In the genomic region with DNA sequence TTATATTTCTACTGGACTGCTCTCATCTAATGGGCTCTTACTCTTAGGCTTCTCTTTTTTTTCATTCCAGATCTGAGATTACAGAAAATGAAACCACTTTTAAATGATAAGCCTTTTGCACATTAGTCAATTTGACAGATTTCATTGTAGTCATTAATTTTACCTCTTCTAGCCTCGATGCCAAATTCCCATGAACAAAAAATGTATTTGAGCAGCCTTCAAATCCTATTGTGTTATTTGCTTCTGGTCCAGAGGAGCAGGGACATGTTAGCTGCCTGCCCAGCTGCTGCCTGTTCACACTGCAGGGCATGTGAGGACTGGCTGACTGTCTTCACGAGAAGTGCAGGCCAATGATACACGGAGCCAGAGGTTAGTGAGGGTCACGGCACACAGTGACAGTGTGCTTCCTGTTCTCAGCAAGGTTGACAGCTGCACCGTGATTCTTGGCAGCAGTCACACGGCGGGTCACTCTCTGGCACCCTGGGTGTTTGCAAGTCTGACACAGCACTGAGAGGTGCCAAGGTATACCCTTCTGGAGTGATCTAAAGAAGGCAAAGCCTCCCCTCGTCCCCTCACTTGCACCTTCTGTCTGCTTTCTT, we compare ENCODE assay signal across 9 cellular contexts. TPM values are rescaled to one million over a fixed set of nuclear protein-coding genes. Genes with fewer than 3 reads are reported as not detected.
DNase-seq lines count a peak whose midpoint lies in the region; ATAC-seq and TF ChIP-seq lines count a peak whose summit lies in the region.
"Had no signal": no experiment of that assay in that cellular context is flagged by ENCODE, and none has a peak within 500 bp of the region (broad histone marks: within the 10 kb centered on the region; RNA-seq: fewer than 3 reads in every experiment).

No MANE protein-coding gene starts in this region.

- H4K20me1 ChIP-seq in Karpas-422 (ENCODE audit: insufficient read depth, low read depth, low read length): no peaks in the 10 kb centered on the region

- WGBS in gastroesophageal sphincter (ENCODE audit: low coverage in 1 of 2), 2 donors: 14% methylated on average over 2 to 5 of the region's 8 CpGs

- TF ChIP-seq POLR2A in gastroesophageal sphincter (IDR thresholded peaks at IDR 0.05): no peak

- H3K4me3 ChIP-seq in Karpas-422 (ENCODE audit: low read length) (peak overlapping the region; percentile 19; the same call in 1 of the 2 replicates), gastroesophageal sphincter (no peak overlapping the region)

- H3K36me3 ChIP-seq in Karpas-422 (ENCODE audit: insufficient read depth, low read length): no peaks in the 10 kb centered on the region
- peaks cover 0 to 8% of the 10 kb centered on the region in 2 donors for H3K36me3 ChIP-seq in gastroesophageal sphincter

- H3K4me2 ChIP-seq in Karpas-422 (ENCODE audit: low read depth, low read length, poor library complexity, severe bottlenecking): peak overlapping the region; percentile 49

- no peak for TF ChIP-seq EP300 in gastroesophageal sphincter (IDR thresholded peaks at IDR 0.05)

- peaks cover 39% of the 10 kb centered on the region for H3K79me2 ChIP-seq in Karpas-422 (ENCODE audit: low read length)

- peak overlapping the region; percentile 36 for H3K9ac ChIP-seq in Karpas-422 (ENCODE audit: low read length)

- peak; percentile 96 for ATAC-seq in GM21360 (IDR thresholded peaks at IDR 0.05; ENCODE audit: unreplicated experiment)
- peak; percentile 83 for ATAC-seq in gastroesophageal sphincter

- no peak overlapping the region for H2AFZ ChIP-seq in Karpas-422 (ENCODE audit: low read length)

- DNase-seq in DMS153 treated with DMSO at 0.1 percent for 48 hours (lab: John Stamatoyannopoulos, UW; ENCODE audit: unreplicated experiment) (peak; percentile 14), Karpas-422 (peak; percentile 72), pulmonary artery endothelial cell (ENCODE audit: low read depth, low spot score) (peak; percentile 57), middle frontal gyrus (ENCODE audit: extremely low spot score, low spot score) (no peak), foreskin melanocyte (no peak)
- DNase-seq in activated CD4-positive, alpha-beta T cell treated with anti-CD3 and anti-CD28 coated beads for 48 hours: peak; percentile 31

- no peaks in the 10 kb centered on the region for H3K27me3 ChIP-seq in Karpas-422 (ENCODE audit: low read length)
- H3K27me3 ChIP-seq in gastroesophageal sphincter: no peaks in the 10 kb centered on the region

- H3K9me3 ChIP-seq in Karpas-422 (ENCODE audit: low read length): no peaks in the 10 kb centered on the region
- no peaks in the 10 kb centered on the region for H3K9me3 ChIP-seq in gastroesophageal sphincter

- H3K4me1 ChIP-seq in Karpas-422 (ENCODE audit: low read length) (peaks cover 42% of the 10 kb centered on the region), gastroesophageal sphincter (peaks cover 9 to 20% (median 9%) of the 10 kb centered on the region in 3 donors)

- H3K27ac ChIP-seq in Karpas-422 (ENCODE audit: low read length) (peak overlapping the region; percentile 33; the same call in 1 of the 2 replicates), gastroesophageal sphincter (peak overlapping the region in 2 of 4 donors; percentile 12 to 17)
- H3K27ac ChIP-seq: HL-60 had no signal

- TF ChIP-seq CTCF in gastroesophageal sphincter (IDR thresholded peaks at IDR 0.05): no peak

- H3K9me2 ChIP-seq in Karpas-422 (replicated peaks; ENCODE audit: insufficient read depth, low read length): no peaks in the 10 kb centered on the region

RNA-seq across cellular contexts. Expression of gene KAT2B, which starts 40.8 kb away (rescaled TPM):
- total RNA-seq in Karpas-422 (2014; rRNA removed; shearing (Covaris generic); ENCODE audit: low replicate concordance): 37.7 and 45.8 TPM in 2 replicates
- total RNA-seq in gastroesophageal sphincter (10 to 100 TPM; 30.8 to 57.3 (median 44.0) TPM), pulmonary artery endothelial cell (7.1 and 9.4 TPM in 2 replicates)

Comparison
In these comparisons a context has a peak if more than half of its experiments do, and no peak if none do; other contexts are left out.
1. DNase-seq: peak in DMS153 treated with DMSO at 0.1 percent for 48 hours (single experiment), Karpas-422 (single experiment), activated CD4-positive, alpha-beta T cell treated with anti-CD3 and anti-CD28 coated beads for 48 hours (single experiment) and pulmonary artery endothelial cell (single experiment); none in middle frontal gyrus (single experiment) and foreskin melanocyte (single experiment).